In genomic region chr14:101810897-101811620, GRCh38 we compare ENCODE assay signal across 8 cellular contexts. TPM values are rescaled to one million over a fixed set of nuclear protein-coding genes. Genes with fewer than 3 reads are reported as not detected.
DNase-seq lines count a peak whose midpoint lies in the region; ATAC-seq lines count a peak whose summit lies in the region.

No MANE protein-coding gene starts in this region.

- peak overlapping the region; percentile 90 to 99 (median 95) for H3K27ac ChIP-seq in BLaER1 treated with 17β-estradiol and CSF1 and Interleukin-3, amounts not matched to agents 10 nM and 100 nM

- peak overlapping the region; percentile 98 for H3K27ac Mint-ChIP-seq in central memory CD8-positive, alpha-beta T cell (ENCODE audit: low read depth)
- H3K27ac Mint-ChIP-seq in naive thymus-derived CD8-positive, alpha-beta T cell, result peak overlapping the region; percentile 97 to 100 (median 99)

- H3K36me3 Mint-ChIP-seq in central memory CD8-positive, alpha-beta T cell (ENCODE audit: insufficient read depth), result peaks cover 39% of the 10 kb centered on the region
- H3K36me3 Mint-ChIP-seq in naive thymus-derived CD8-positive, alpha-beta T cell, result peaks cover 0 to 25% (median 9%) of the 10 kb centered on the region in 3 donors

- DNase-seq in MG63 (no peak), NCI-H1092 (lab: John Stamatoyannopoulos, UW) (no peak), RPMI8226 (no peak), NCI-H2029 (lab: John Stamatoyannopoulos, UW) (no peak)
- no peak for DNase-seq in central memory CD8-positive, alpha-beta T cell (ENCODE audit: low spot score in 2 of 2)
- DNase-seq in naive thymus-derived CD8-positive, alpha-beta T cell, result no peak

- no peaks in the 10 kb centered on the region for H3K9me3 ChIP-seq in BLaER1 treated with 17β-estradiol and CSF1 and Interleukin-3, amounts not matched to agents 10 nM and 100 nM (replicated peaks in 1 of 11)
- H3K9me3 ChIP-seq in MG63, result no peaks in the 10 kb centered on the region

- peak overlapping the region; percentile 86 to 97 (median 92) for H3K9ac ChIP-seq in BLaER1 treated with 17β-estradiol and CSF1 and Interleukin-3, amounts not matched to agents 10 nM and 100 nM

- H3K4me2 ChIP-seq in BLaER1 treated with 17β-estradiol and CSF1 and Interleukin-3, amounts not matched to agents 10 nM and 100 nM, result peak overlapping the region; percentile 82 to 98 (median 94)

- H3K36me3 ChIP-seq in BLaER1 treated with 17β-estradiol and CSF1 and Interleukin-3, amounts not matched to agents 10 nM and 100 nM, result peaks cover 14 to 51% (median 39%) of the 10 kb centered on the region in 11 experiments; a peak in 20 of 22 replicates
- H3K36me3 ChIP-seq in MG63, result no peaks in the 10 kb centered on the region; the same call in 1 of the 2 replicates

- peaks cover 65% of the 10 kb centered on the region for H3K4me1 Mint-ChIP-seq in central memory CD8-positive, alpha-beta T cell
- peaks cover 31 to 66% (median 58%) of the 10 kb centered on the region in 4 donors for H3K4me1 Mint-ChIP-seq in naive thymus-derived CD8-positive, alpha-beta T cell

- H3K27me3 Mint-ChIP-seq in central memory CD8-positive, alpha-beta T cell, result no peaks in the 10 kb centered on the region
- no peaks in the 10 kb centered on the region for H3K27me3 Mint-ChIP-seq in naive thymus-derived CD8-positive, alpha-beta T cell

- ATAC-seq in central memory CD8-positive, alpha-beta T cell (replicated peaks; ENCODE audit: extremely low read depth, poor library complexity, severe bottlenecking), result no peak
- no peak for ATAC-seq in naive thymus-derived CD8-positive, alpha-beta T cell
- ATAC-seq in HG03432 (IDR thresholded peaks at IDR 0.05; ENCODE audit: unreplicated experiment), result no peak

- peak overlapping the region; percentile 88 for H3K4me3 Mint-ChIP-seq in central memory CD8-positive, alpha-beta T cell
- H3K4me3 Mint-ChIP-seq in naive thymus-derived CD8-positive, alpha-beta T cell, result peak overlapping the region; percentile 93 to 98 (median 96)

- peaks cover 33 to 56% (median 49%) of the 10 kb centered on the region in 11 experiments; a peak in 17 of 22 replicates for H4K20me1 ChIP-seq in BLaER1 treated with 17β-estradiol and CSF1 and Interleukin-3, amounts not matched to agents 10 nM and 100 nM

- POLR2A ChIA-PET in naive thymus-derived CD8-positive, alpha-beta T cell (lab: Charles Lee), result interaction anchor here (0.7 to 9.7 kb wide), 10 partner anchors 9 to 273 kb away, joined by 3 to 312 read pairs (median 10); no protein-coding TSS in a partner anchor

- peaks cover 57 to 84% (median 77%) of the 10 kb centered on the region in 10 experiments for H3K4me1 ChIP-seq in BLaER1 treated with 17β-estradiol and CSF1 and Interleukin-3, amounts not matched to agents 10 nM and 100 nM

- H3K4me3 ChIP-seq in BLaER1 treated with 17β-estradiol and CSF1 and Interleukin-3, amounts not matched to agents 10 nM and 100 nM, result peak overlapping the region; percentile 63 to 81 (median 71)
- peak overlapping the region; percentile 75 for H3K4me3 ChIP-seq in MG63

- H3K9me3 Mint-ChIP-seq in central memory CD8-positive, alpha-beta T cell, result no peaks in the 10 kb centered on the region
- H3K9me3 Mint-ChIP-seq in naive thymus-derived CD8-positive, alpha-beta T cell, result no peaks in the 10 kb centered on the region

- H3K27me3 ChIP-seq in BLaER1 treated with 17β-estradiol and CSF1 and Interleukin-3, amounts not matched to agents 10 nM and 100 nM, result no peaks in the 10 kb centered on the region
- H3K27me3 ChIP-seq in MG63, result no peaks in the 10 kb centered on the region

RNA-seq across cellular contexts. Expression of gene PPP2R5C, which starts 49.5 kb away (rescaled TPM):
- 53.3 and 72.1 TPM in 2 replicates for total RNA-seq in MG63 (2014; rRNA removed; shearing (Covaris generic); ENCODE audit: low replicate concordance)
- total RNA-seq in naive thymus-derived CD8-positive, alpha-beta T cell, result 100 to 1,000 TPM; 411 to 418 TPM
- 100 to 1,000 TPM; 143 to 237 (median 172) TPM for polyA plus RNA-seq in naive thymus-derived CD8-positive, alpha-beta T cell
